Comparison of ENCODE assay signal across 8 cellular contexts in genomic region chr11:129143335-129143734, GRCh38. TPM values are rescaled to one million over a fixed set of nuclear protein-coding genes. Genes with fewer than 3 reads are reported as not detected.
DNase-seq lines count a peak whose midpoint lies in the region; ATAC-seq and FAIRE-seq lines count a peak whose summit lies in the region.

No MANE protein-coding gene starts in this region.

- DNase-seq in EH (ENCODE audit: low read depth) = peak; percentile 99
- peak; percentile 94 for DNase-seq in SK-MEL-5 (ENCODE audit: low read depth, low spot score)
- DNase-seq in frontal cortex (ENCODE audit: low spot score in 2 of 2) = peak in 1 of 2 donors; percentile 6
- peak; percentile 40 to 96 (median 76) for DNase-seq in posterior cingulate gyrus

- FAIRE-seq in frontal cortex (lab: Jason Lieb, UNC) = peak; percentile 84

- in situ Hi-C loops in SK-MEL-5 (cut with HindIII; ENCODE audit: low pct_unique_long_range_greater_than_20kb, low sequenced_read_pairs) = no loop called here

- ATAC-seq in GM21360 (IDR thresholded peaks at IDR 0.05; ENCODE audit: unreplicated experiment) (no peak), GM18873 (IDR thresholded peaks at IDR 0.05; ENCODE audit: low FRiP score, unreplicated experiment) (no peak), GM18907 (IDR thresholded peaks at IDR 0.05; ENCODE audit: unreplicated experiment) (no peak), HG02840 (IDR thresholded peaks at IDR 0.05; ENCODE audit: low FRiP score, unreplicated experiment) (no peak)

- intact Hi-C loops in posterior cingulate gyrus (cut with DNase I) = no loop called here

RNA-seq across cellular contexts. Expression of gene ARHGAP32, which starts 48.8 kb away (rescaled TPM):
- total RNA-seq in SK-MEL-5 (2014; rRNA removed; shearing (Covaris generic)) = 8.6 and 9.6 TPM in 2 replicates
- polyA plus RNA-seq in SK-MEL-5 (2015; cell fraction: cytosol; rRNA removed) = 6.1 and 7.3 TPM in 2 replicates
- 10.0 and 13.8 TPM in 2 replicates for polyA plus RNA-seq in SK-MEL-5 (2015; cell fraction: nucleus; rRNA removed)
- 79.9 TPM for total RNA-seq in frontal cortex
